ENCODE assay signal across 8 cellular contexts in genomic region chr1:201539561-201540404, GRCh38. TPM values are rescaled to one million over a fixed set of nuclear protein-coding genes. Genes with fewer than 3 reads are reported as not detected.
DNase-seq lines count a peak whose midpoint lies in the region; ATAC-seq and TF ChIP-seq lines count a peak whose summit lies in the region.

No MANE protein-coding gene starts in this region.

- H2BK5ac ChIP-seq in IMR-90 (ENCODE audit: low read depth, low read length, poor library complexity, severe bottlenecking), result peak overlapping the region; percentile 69

- peak overlapping the region; percentile 85 for H3K4me3 ChIP-seq in BE2C (ENCODE audit: low read depth, low read length)
- H3K4me3 ChIP-seq in IMR-90 (ENCODE audit: insufficient read depth, low read depth, low read length), result peak overlapping the region; percentile 73
- peak overlapping the region; percentile 90 to 92 for H3K4me3 ChIP-seq in SK-N-SH (ENCODE audit: low read depth in 2 of 2, low read length in 1 of 2)
- peak overlapping the region; percentile 45 for H3K4me3 ChIP-seq in epithelial cell of esophagus (ENCODE audit: low read length)
- H3K4me3 ChIP-seq in mesodermal cell (ENCODE audit: extremely low read depth, insufficient read depth, low read length, poor library complexity, severe bottlenecking), result peak overlapping the region; percentile 80
- H3K4me3 ChIP-seq in tibial nerve, result peak overlapping the region; percentile 54 to 78 (median 62)

- peak overlapping the region; percentile 67 for H2BK15ac ChIP-seq in IMR-90 (ENCODE audit: low read depth, low read length)

- peak overlapping the region; percentile 76 for H3K18ac ChIP-seq in IMR-90 (ENCODE audit: low read depth, low read length)

- no peaks in the 10 kb centered on the region for H3K9me2 ChIP-seq in SK-N-SH

- H3K79me1 ChIP-seq in IMR-90 (ENCODE audit: low read depth in 1 of 2, low read length in 2 of 2), result peaks cover 5 to 75% of the 10 kb centered on the region in 2 experiments; a peak in 3 of 4 replicates

- TF ChIP-seq POLR2A in IMR-90 (IDR thresholded peaks at IDR 0.05; ENCODE audit: low read depth, low read length), result peak; percentile 87
- peak in 1 of 2 donors; percentile 40 for TF ChIP-seq POLR2A in tibial nerve (IDR thresholded peaks at IDR 0.05)

- H2AK9ac ChIP-seq in IMR-90 (replicated peaks; ENCODE audit: low read depth, low read length, poor library complexity), result peak overlapping the region; percentile 91

- peak; percentile 70 for DNase-seq in BE2C
- DNase-seq in IMR-90, result peak; percentile 84
- peak; percentile 77 for DNase-seq in SK-N-SH
- DNase-seq in epithelial cell of esophagus (ENCODE audit: low read depth), result peak; percentile 36
- DNase-seq in tibial nerve (ENCODE audit: low spot score in 2 of 2), result peak in 1 of 2 donors; percentile 52
- no peak for DNase-seq in stimulated activated naive CD4-positive, alpha-beta T cell treated with Interleukin-2 at 50 U/mL for 16 hours (lab: John Stamatoyannopoulos, UW)
- DNase-seq in NCI-H187 (lab: John Stamatoyannopoulos, UW), result no peak

- TF ChIP-seq EP300 in SK-N-SH (IDR thresholded peaks at IDR 0.05; ENCODE audit: borderline replicate concordance in 1 of 2, low read depth in 1 of 2, low read length in 1 of 2) (no peak), tibial nerve (IDR thresholded peaks at IDR 0.05) (peak in 1 of 2 donors; percentile 64)

- H3K4ac ChIP-seq in IMR-90 (ENCODE audit: low read depth, low read length), result peak overlapping the region; percentile 67

- H4K5ac ChIP-seq in IMR-90 (ENCODE audit: low read depth, low read length), result peak overlapping the region; percentile 62; the same call in 1 of the 2 replicates

- H3K23ac ChIP-seq in IMR-90 (ENCODE audit: low read depth, low read length), result peak overlapping the region; percentile 96

- H3K4me2 ChIP-seq in IMR-90 (ENCODE audit: low read depth, low read length), result peak overlapping the region; percentile 98
- H3K4me2 ChIP-seq in SK-N-SH, result peak overlapping the region; percentile 93

- intact Hi-C loops in IMR-90 (cut with micrococcal nuclease), result loop anchor here (10.0 kb wide), 1 partner anchor 435 kb away; no protein-coding TSS in a partner anchor

- H3K56ac ChIP-seq in IMR-90 (ENCODE audit: extremely low read depth, insufficient read depth, low read length), result peak overlapping the region; percentile 80

- H3K36me3 ChIP-seq in BE2C (no peaks in the 10 kb centered on the region), IMR-90 (ENCODE audit: control insufficient read depth, insufficient read depth, low read length) (no peaks in the 10 kb centered on the region), SK-N-SH (replicated peaks in 1 of 2; ENCODE audit: control insufficient read depth in 1 of 2, insufficient read depth in 2 of 2, low read length in 1 of 2) (peaks cover 0 to 7% of the 10 kb centered on the region in 2 experiments), mesodermal cell (ENCODE audit: control insufficient read depth, insufficient read depth, low read length) (peaks cover 3% of the 10 kb centered on the region), tibial nerve (no peaks in the 10 kb centered on the region)

- peaks cover 29% of the 10 kb centered on the region for H3K9me1 ChIP-seq in IMR-90 (ENCODE audit: insufficient read depth, low read length)

- WGBS in IMR-90 (ENCODE audit: extremely low coverage in 2 of 2, insufficient read length in 1 of 2), 2 experiments, result 1% methylated on average over 18 of the region's 45 CpGs; no CpG with 5 or more reads in 1 of the 2 experiments
- 10% methylated on average over 35 of the region's 45 CpGs for WGBS in SK-N-SH (ENCODE audit: low lambda C conversion rate)
- 1% methylated on average over 34 to 42 of the region's 45 CpGs for WGBS in mesodermal cell (ENCODE audit: insufficient coverage in 2 of 2), 2 experiments
- 3 to 4% methylated on average over 45 of the region's 45 CpGs for whole genome bisulfite sequencing in tibial nerve, 2 donors

- H4K8ac ChIP-seq in IMR-90 (ENCODE audit: low read depth in 2 of 2, low read length in 2 of 2), result peak overlapping the region; percentile 77 to 78

- H2BK20ac ChIP-seq in IMR-90 (ENCODE audit: low read depth, low read length), result peak overlapping the region; percentile 20; the same call in 1 of the 2 replicates

- H3K14ac ChIP-seq in IMR-90 (replicated peaks; ENCODE audit: low read depth, low read length), result peak overlapping the region; percentile 92

- peak overlapping the region; percentile 79 for H2BK120ac ChIP-seq in IMR-90 (ENCODE audit: low read depth, low read length)

- H3K4me1 ChIP-seq in BE2C, result peaks cover 15% of the 10 kb centered on the region
- H3K4me1 ChIP-seq in IMR-90 (ENCODE audit: control insufficient read depth, insufficient read depth, low read length), result peaks cover 42% of the 10 kb centered on the region
- peaks cover 38 to 50% of the 10 kb centered on the region in 2 experiments for H3K4me1 ChIP-seq in SK-N-SH (ENCODE audit: control insufficient read depth in 1 of 2, insufficient read depth in 2 of 2, low read depth in 1 of 2, low read length in 1 of 2)
- H3K4me1 ChIP-seq in mesodermal cell (ENCODE audit: control insufficient read depth, insufficient read depth, low read length, poor library complexity, severe bottlenecking), result peaks cover 62% of the 10 kb centered on the region
- H3K4me1 ChIP-seq in tibial nerve, result peaks cover 0 to 86% (median 36%) of the 10 kb centered on the region in 4 donors

- dilution Hi-C loops in IMR-90 (cut with HindIII; ENCODE audit: low sequenced_read_pairs, unreplicated experiment), result no loop called here

- H3K79me2 ChIP-seq in SK-N-SH (ENCODE audit: insufficient read depth), result peaks cover 69% of the 10 kb centered on the region

- H3K9me3 ChIP-seq in BE2C (no peaks in the 10 kb centered on the region), IMR-90 (ENCODE audit: control insufficient read depth, insufficient read depth, low read length) (no peaks in the 10 kb centered on the region), SK-N-SH (no peaks in the 10 kb centered on the region), mesodermal cell (ENCODE audit: control insufficient read depth, low read length) (no peaks in the 10 kb centered on the region), tibial nerve (no peaks in the 10 kb centered on the region)

- CTCF ChIA-PET in IMR-90 (lab: Yijun Ruan, JAX) (interaction anchor here (0.6 to 0.7 kb wide), 2 partner anchors 17 to 89 kb away, joined by 3 to 4 read pairs; no protein-coding TSS in a partner anchor), SK-N-SH (lab: Yijun Ruan, JAX) (interaction anchor here (0.6 to 14.0 kb wide), 12 partner anchors 9 to 290 kb away, joined by 3 to 196 read pairs (median 4); partner anchors contain the start of gene IPO9)

- H3K9ac ChIP-seq in IMR-90 (ENCODE audit: low read depth, low read length) (peak overlapping the region; percentile 94), SK-N-SH (peak overlapping the region; percentile 94)

- no TSS peak for BruUV-seq in IMR-90 (replicated peaks; lab: Mats Ljungman, UMichigan)

- TF ChIP-seq CTCF in BE2C (IDR thresholded peaks at IDR 0.05; ENCODE audit: low read depth, low read length) (no peak), IMR-90 (conservative IDR thresholded peaks at IDR 0.05; ENCODE audit: low read depth, low read length) (no peak), SK-N-SH (IDR thresholded peaks at IDR 0.05) (no peak), epithelial cell of esophagus (IDR thresholded peaks at IDR 0.05; ENCODE audit: insufficient read depth, low read depth, low read length, missing control alignments) (no peak), tibial nerve (IDR thresholded peaks at IDR 0.05) (no peak)

- POLR2A ChIA-PET in IMR-90 (lab: Charles Lee; ENCODE audit: unreplicated experiment), result no interaction called here
- POLR2A ChIA-PET in SK-N-SH (lab: Yijun Ruan, JAX), result interaction anchor here (1.3 kb wide), 1 partner anchor 71 kb away, joined by 4 read pairs; the partner anchor contains the start of gene PHLDA3

- H4K20me1 ChIP-seq in IMR-90 (ENCODE audit: insufficient read depth, low read length) (no peaks in the 10 kb centered on the region; the same call in 1 of the 2 replicates), SK-N-SH (ENCODE audit: insufficient read depth) (peaks cover 14% of the 10 kb centered on the region)

- H4K91ac ChIP-seq in IMR-90 (ENCODE audit: insufficient read depth, low read depth, low read length), result peak overlapping the region; percentile 75

- H3F3A ChIP-seq in SK-N-SH (replicated peaks; ENCODE audit: insufficient read depth), result peaks cover 80% of the 10 kb centered on the region

- in situ Hi-C loops in IMR-90 (cut with MboI; ENCODE audit: low sequenced_read_pairs), result loop anchor here (25.0 kb wide), 2 partner anchors 423 to 598 kb away; partner anchors contain the start of genes ARL8A and TIMM17A

- TF ChIP-seq RAD21 in IMR-90 (IDR thresholded peaks at IDR 0.05; ENCODE audit: low read length) (no peak), SK-N-SH (IDR thresholded peaks at IDR 0.05; ENCODE audit: low read length) (no peak)

- H3K27me3 ChIP-seq in BE2C, result no peaks in the 10 kb centered on the region
- no peaks in the 10 kb centered on the region for H3K27me3 ChIP-seq in IMR-90 (ENCODE audit: control insufficient read depth, insufficient read depth, low read length)
- no peaks in the 10 kb centered on the region for H3K27me3 ChIP-seq in SK-N-SH (ENCODE audit: insufficient read depth)
- no peaks in the 10 kb centered on the region for H3K27me3 ChIP-seq in tibial nerve

- H3K27ac ChIP-seq in IMR-90 (ENCODE audit: insufficient read depth, low read length), result peak overlapping the region; percentile 74
- peak overlapping the region; percentile 84 to 94 for H3K27ac ChIP-seq in SK-N-SH (ENCODE audit: low read depth in 2 of 2, low read length in 1 of 2)
- H3K27ac ChIP-seq in mesodermal cell (ENCODE audit: low read depth, low read length, severe bottlenecking), result peak overlapping the region; percentile 87
- H3K27ac ChIP-seq in tibial nerve, result peak overlapping the region; percentile 71 to 96 (median 86)

- H2AFZ ChIP-seq in IMR-90 (replicated peaks; ENCODE audit: low read length, poor library complexity), result peak overlapping the region; percentile 90
- H2AFZ ChIP-seq in SK-N-SH (ENCODE audit: low read depth), result no peak overlapping the region

- peak; percentile 25 for ATAC-seq in IMR-90 (ENCODE audit: low read depth)

- H2AK5ac ChIP-seq in IMR-90 (ENCODE audit: low read depth, low read length), result peak overlapping the region; percentile 46

RNA-seq across cellular contexts. Expression of gene NAV1, which starts 0.9 kb away (rescaled TPM):
- polyA plus RNA-seq in BE2C (2012; ENCODE audit: insufficient read depth, insufficient read length, low read depth), result 41.3 TPM
- 14.0 and 14.4 TPM in 2 replicates for total RNA-seq in IMR-90 (2012; rRNA removed)
- 23.1 and 23.6 TPM in 2 replicates for polyA plus RNA-seq in IMR-90 (2012; rRNA removed)
- 11.8 and 15.2 TPM in 2 replicates for polyA plus RNA-seq in IMR-90 (2012; cell fraction: cytosol; rRNA removed)
- polyA plus RNA-seq in IMR-90 (2012; cell fraction: nucleus; rRNA removed; ENCODE audit: low replicate concordance), result 31.9 and 47.5 TPM in 2 replicates
- 13.3 and 16.1 TPM in 2 replicates for polyA plus RNA-seq in SK-N-SH (2012; rRNA removed)
- polyA plus RNA-seq in SK-N-SH (2012; cell fraction: cytosol; rRNA removed), result 11.1 and 14.3 TPM in 2 replicates
- polyA plus RNA-seq in SK-N-SH (2012; cell fraction: nucleus; rRNA removed), result 39.7 and 44.9 TPM in 2 replicates
- 56.2 TPM for polyA plus RNA-seq in mesodermal cell (2013, experiment 1 of 2)
- polyA plus RNA-seq in mesodermal cell (2013, experiment 2 of 2), result 48.2 TPM
- total RNA-seq in tibial nerve, result 10 to 100 TPM; 22.9 to 49.2 (median 34.2) TPM

RNA-seq across cellular contexts. Expression of gene CSRP1, which starts 32.9 kb away (rescaled TPM):
- polyA plus RNA-seq in BE2C (2012; ENCODE audit: insufficient read depth, insufficient read length, low read depth), result 78.3 TPM
- total RNA-seq in IMR-90 (2012; rRNA removed), result 1,498 and 1,861 TPM in 2 replicates
- polyA plus RNA-seq in IMR-90 (2012; rRNA removed), result 948 and 1,037 TPM in 2 replicates
- 955 and 1,043 TPM in 2 replicates for polyA plus RNA-seq in IMR-90 (2012; cell fraction: cytosol; rRNA removed)
- 737 and 1,227 TPM in 2 replicates for polyA plus RNA-seq in IMR-90 (2012; cell fraction: nucleus; rRNA removed; ENCODE audit: low replicate concordance)
- polyA plus RNA-seq in SK-N-SH (2012; rRNA removed), result 317 and 373 TPM in 2 replicates
- polyA plus RNA-seq in SK-N-SH (2012; cell fraction: cytosol; rRNA removed), result 237 and 288 TPM in 2 replicates
- 358 and 396 TPM in 2 replicates for polyA plus RNA-seq in SK-N-SH (2012; cell fraction: nucleus; rRNA removed)
- 73.2 TPM for polyA plus RNA-seq in mesodermal cell (2013, experiment 1 of 2)
- polyA plus RNA-seq in mesodermal cell (2013, experiment 2 of 2), result 56.8 TPM
- 1,000 to 10,000 TPM in 3 of 4 donors, 100 to 1,000 TPM in 1; 548 to 1,751 (median 1,444) TPM for total RNA-seq in tibial nerve

Comparison
In these comparisons a context has a peak if more than half of its experiments do, and no peak if none do; other contexts are left out.
1. DNase-seq: peak in BE2C (single experiment), IMR-90 (single experiment), SK-N-SH (single experiment) and epithelial cell of esophagus (single experiment); none in stimulated activated naive CD4-positive, alpha-beta T cell treated with Interleukin-2 at 50 U/mL for 16 hours (single experiment) and NCI-H187 (0 of 2).
2. Peak in every context shown above with its lines, with median percentiles within 50 percentile points of each other: H3K4me3 ChIP-seq and H3K27ac ChIP-seq.